ENCODE assay signal across 1 cellular context in genomic region chr1:55209247-55209646, GRCh38.
TF ChIP-seq lines count a peak whose summit lies in the region.

No MANE protein-coding gene starts in this region.

TF ChIP-seq in WTC11, 78 proteins besides CTCF, POLR2A, EP300 and RAD21 (continued from another document):
- no peak for TF ChIP-seq ZNF532 (CRISPR knock-in tag; IDR thresholded peaks at IDR 0.05; ENCODE audit: borderline replicate concordance)
- no peak for TF ChIP-seq PRDM15 (CRISPR knock-in tag; IDR thresholded peaks at IDR 0.05)
